In the genomic region with DNA sequence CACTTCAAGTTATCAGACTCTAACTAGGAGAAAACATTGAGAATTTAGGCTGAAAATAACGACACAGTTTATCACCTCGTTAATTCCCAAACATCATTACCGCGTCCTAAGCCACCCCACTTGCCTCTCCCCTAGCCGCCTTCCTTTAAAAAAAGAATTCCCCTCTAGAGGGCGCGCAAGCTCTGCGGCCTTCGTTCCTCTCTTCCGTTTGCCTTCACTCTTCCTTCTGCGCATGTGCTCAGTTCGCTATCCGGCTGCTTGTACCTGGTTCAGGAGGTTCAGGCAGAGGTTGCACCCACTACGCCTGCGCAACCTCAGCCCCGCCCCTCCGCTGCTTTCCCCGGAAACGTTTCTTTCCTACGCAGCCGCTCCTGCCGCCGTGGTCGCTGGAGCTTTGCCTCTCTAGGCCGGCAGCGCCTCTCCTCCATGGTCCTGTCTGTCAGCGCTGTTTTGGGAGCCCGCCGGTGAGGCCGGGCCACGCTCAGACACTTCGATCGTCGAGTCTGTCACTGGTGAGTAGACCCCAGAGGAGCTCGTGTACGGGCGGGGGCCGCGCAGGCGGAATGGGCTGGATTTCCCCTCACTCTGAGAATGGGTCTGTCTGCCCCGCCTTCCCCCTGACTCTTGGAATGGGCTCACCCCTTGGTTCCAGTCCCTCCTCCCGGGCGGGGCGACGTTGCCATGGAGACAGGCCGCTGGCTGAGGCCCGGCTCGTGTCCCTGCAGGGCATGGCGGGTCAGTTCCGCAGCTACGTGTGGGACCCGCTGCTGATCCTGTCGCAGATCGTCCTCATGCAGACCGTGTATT, we compare ENCODE assay signal across 1 cellular context.
TF ChIP-seq lines count a peak whose summit lies in the region.

A gene (plus strand): TSS at position 353 of the 807 bp plus-strand sequence. CDS start 376 bp downstream, at position 729.

TF ChIP-seq in HepG2, 621 proteins besides CTCF, POLR2A, EP300 and RAD21 (continued from another document and continues in another):
- TF ChIP-seq, protein P1, sequence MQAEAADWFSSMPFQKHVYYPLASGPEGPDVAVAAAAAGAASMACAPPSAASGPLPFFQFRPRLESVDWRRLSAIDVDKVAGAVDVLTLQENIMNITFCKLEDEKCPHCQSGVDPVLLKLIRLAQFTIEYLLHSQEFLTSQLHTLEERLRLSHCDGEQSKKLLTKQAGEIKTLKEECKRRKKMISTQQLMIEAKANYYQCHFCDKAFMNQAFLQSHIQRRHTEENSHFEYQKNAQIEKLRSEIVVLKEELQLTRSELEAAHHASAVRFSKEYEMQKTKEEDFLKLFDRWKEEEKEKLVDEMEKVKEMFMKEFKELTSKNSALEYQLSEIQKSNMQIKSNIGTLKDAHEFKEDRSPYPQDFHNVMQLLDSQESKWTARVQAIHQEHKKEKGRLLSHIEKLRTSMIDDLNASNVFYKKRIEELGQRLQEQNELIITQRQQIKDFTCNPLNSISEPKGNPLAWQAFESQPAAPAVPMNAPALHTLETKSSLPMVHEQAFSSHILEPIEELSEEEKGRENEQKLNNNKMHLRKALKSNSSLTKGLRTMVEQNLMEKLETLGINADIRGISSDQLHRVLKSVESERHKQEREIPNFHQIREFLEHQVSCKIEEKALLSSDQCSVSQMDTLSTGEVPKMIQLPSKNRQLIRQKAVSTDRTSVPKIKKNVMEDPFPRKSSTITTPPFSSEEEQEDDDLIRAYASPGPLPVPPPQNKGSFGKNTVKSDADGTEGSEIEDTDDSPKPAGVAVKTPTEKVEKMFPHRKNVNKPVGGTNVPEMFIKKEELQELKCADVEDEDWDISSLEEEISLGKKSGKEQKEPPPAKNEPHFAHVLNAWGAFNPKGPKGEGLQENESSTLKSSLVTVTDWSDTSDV (CRISPR knock-in tag; IDR thresholded peaks at IDR 0.05): peak; percentile 84
- TF ChIP-seq ZNF615 (CRISPR knock-in tag; IDR thresholded peaks at IDR 0.05; ENCODE audit: borderline replicate concordance) (no peak), ZNF678 (CRISPR knock-in tag; IDR thresholded peaks at IDR 0.05) (peak; percentile 63), SMARCC2 (IDR thresholded peaks at IDR 0.05) (no peak), ZNF530 (CRISPR knock-in tag; IDR thresholded peaks at IDR 0.05; ENCODE audit: low read depth) (no peak), ZNF136 (CRISPR knock-in tag; IDR thresholded peaks at IDR 0.05; ENCODE audit: low read depth) (peak; percentile 96), ZNF331 (CRISPR knock-in tag; IDR thresholded peaks at IDR 0.05) (peak; percentile 95), SSRP1 (CRISPR knock-in tag; IDR thresholded peaks at IDR 0.05) (peak; percentile 72; the same call in 1 of the 2 replicates), TAF15 (IDR thresholded peaks at IDR 0.05; ENCODE audit: low read depth, low read length, poor library complexity, severe bottlenecking) (peak; percentile 97), ZNF761 (CRISPR knock-in tag; conservative IDR thresholded peaks at IDR 0.05) (peak; percentile 98), KMT2A (CRISPR knock-in tag; IDR thresholded peaks at IDR 0.05) (peak; percentile 89), CHD2 (IDR thresholded peaks at IDR 0.05; ENCODE audit: low read depth, low read length) (peak; percentile 33; the same call in 1 of the 2 replicates), SMC3 (IDR thresholded peaks at IDR 0.05; ENCODE audit: low read length) (peak; percentile 94), ATF1 (CRISPR knock-in tag; IDR thresholded peaks at IDR 0.05) (no peak; the same call in none of the 2 replicates), ZNF674 (CRISPR knock-in tag; IDR thresholded peaks at IDR 0.05; ENCODE audit: low read depth) (no peak), ZNF232 (CRISPR knock-in tag; IDR thresholded peaks at IDR 0.05; ENCODE audit: borderline replicate concordance) (peak; percentile 77; the same call in 1 of the 2 replicates), RFXANK (CRISPR knock-in tag; IDR thresholded peaks at IDR 0.05) (peak; percentile 27; the same call in 1 of the 2 replicates), KDM4B (CRISPR knock-in tag; IDR thresholded peaks at IDR 0.05) (0 out of 2 replicates have a peak, but pooled peaks have one; percentile 95), ZKSCAN8 (CRISPR knock-in tag; IDR thresholded peaks at IDR 0.05; ENCODE audit: borderline replicate concordance) (peak; percentile 97), ISL2 (CRISPR knock-in tag; IDR thresholded peaks at IDR 0.05) (peak; percentile 78), ZNF367 (CRISPR knock-in tag; IDR thresholded peaks at IDR 0.05; ENCODE audit: borderline replicate concordance) (no peak; the same call in 1 of the 2 replicates), CHD4 (IDR thresholded peaks at IDR 0.05; ENCODE audit: borderline replicate concordance, low read length) (peak; percentile 81; the same call in 1 of the 2 replicates), ARNTL (CRISPR knock-in tag; IDR thresholded peaks at IDR 0.05) (peak; percentile 94), PHF8 (CRISPR knock-in tag; IDR thresholded peaks at IDR 0.05) (peak; percentile 100), ZNF790 (CRISPR knock-in tag; IDR thresholded peaks at IDR 0.05; ENCODE audit: borderline replicate concordance) (peak; percentile 61; the same call in 1 of the 2 replicates), SP4 (CRISPR knock-in tag; IDR thresholded peaks at IDR 0.05) (peak; percentile 99), ZKSCAN1 (IDR thresholded peaks at IDR 0.05; ENCODE audit: low read length) (no peak; the same call in 1 of the 2 replicates), JUN (CRISPR knock-in tag; IDR thresholded peaks at IDR 0.05) (peak; percentile 87), MIER3 (CRISPR knock-in tag; IDR thresholded peaks at IDR 0.05; ENCODE audit: borderline replicate concordance) (peak; percentile 96), FOSL2 (CRISPR knock-in tag; IDR thresholded peaks at IDR 0.05) (peak; percentile 73), MLLT10 (CRISPR knock-in tag; IDR thresholded peaks at IDR 0.05) (no peak), ZNF446 (CRISPR knock-in tag; IDR thresholded peaks at IDR 0.05) (no peak), PRPF4 (IDR thresholded peaks at IDR 0.05; ENCODE audit: low read depth, low read length, poor library complexity, severe bottlenecking) (no peak), NFYC (CRISPR knock-in tag; IDR thresholded peaks at IDR 0.05) (peak; percentile 48; the same call in 1 of the 2 replicates), ZNF430 (CRISPR knock-in tag; IDR thresholded peaks at IDR 0.05) (peak; percentile 86), AGO1 (IDR thresholded peaks at IDR 0.05; ENCODE audit: low read depth, low read length, poor library complexity, severe bottlenecking) (peak; percentile 86), KLF11 (CRISPR knock-in tag; IDR thresholded peaks at IDR 0.05) (peak; percentile 98), ZNF709 (CRISPR knock-in tag; IDR thresholded peaks at IDR 0.05) (peak; percentile 93), KDM5A (IDR thresholded peaks at IDR 0.05; ENCODE audit: borderline replicate concordance, low read length) (peak; percentile 91; the same call in 1 of the 2 replicates), HNRNPL (IDR thresholded peaks at IDR 0.05; ENCODE audit: low read depth, low read length) (peak; percentile 83), KLF12 (CRISPR knock-in tag; IDR thresholded peaks at IDR 0.05; ENCODE audit: borderline replicate concordance) (peak; percentile 29; the same call in 1 of the 2 replicates), HMG20A (CRISPR knock-in tag; IDR thresholded peaks at IDR 0.05; ENCODE audit: borderline replicate concordance) (no peak), XRCC5 (optimal IDR thresholded peaks at IDR 0.05; ENCODE audit: low read length) (peak; percentile 99), HNRNPUL1 (IDR thresholded peaks at IDR 0.05; ENCODE audit: low read depth, low read length) (no peak), JDP2 (CRISPR knock-in tag; IDR thresholded peaks at IDR 0.05; ENCODE audit: borderline replicate concordance) (no peak), MBNL3 (CRISPR knock-in tag; conservative IDR thresholded peaks at IDR 0.05) (no peak), XBP1 (CRISPR knock-in tag; IDR thresholded peaks at IDR 0.05) (peak; percentile 86; the same call in 1 of the 2 replicates), ZNF839 (CRISPR knock-in tag; IDR thresholded peaks at IDR 0.05; ENCODE audit: borderline replicate concordance) (peak; percentile 98), GATAD2A (CRISPR knock-in tag; IDR thresholded peaks at IDR 0.05) (peak; percentile 73), ZNF572 (CRISPR knock-in tag; IDR thresholded peaks at IDR 0.05) (peak; percentile 100), HES4 (CRISPR knock-in tag; IDR thresholded peaks at IDR 0.05; ENCODE audit: borderline replicate concordance) (peak; percentile 91), YEATS4 (CRISPR knock-in tag; IDR thresholded peaks at IDR 0.05; ENCODE audit: borderline replicate concordance) (peak; percentile 97)
- TF ChIP-seq, protein P2, sequence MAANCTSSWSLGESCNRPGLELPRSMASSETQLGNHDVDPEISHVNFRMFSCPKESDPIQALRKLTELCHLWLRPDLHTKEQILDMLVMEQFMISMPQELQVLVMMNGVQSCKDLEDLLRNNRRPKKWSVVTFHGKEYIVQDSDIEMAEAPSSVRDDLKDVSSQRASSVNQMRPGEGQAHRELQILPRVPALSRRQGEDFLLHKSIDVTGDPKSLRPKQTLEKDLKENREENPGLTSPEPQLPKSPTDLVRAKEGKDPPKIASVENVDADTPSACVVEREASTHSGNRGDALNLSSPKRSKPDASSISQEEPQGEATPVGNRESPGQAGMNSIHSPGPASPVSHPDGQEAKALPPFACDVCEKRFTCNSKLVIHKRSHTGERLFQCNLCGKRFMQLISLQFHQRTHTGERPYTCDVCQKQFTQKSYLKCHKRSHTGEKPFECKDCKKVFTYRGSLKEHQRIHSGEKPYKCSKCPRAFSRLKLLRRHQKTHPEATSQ (CRISPR knock-in tag; IDR thresholded peaks at IDR 0.05; ENCODE audit: borderline replicate concordance): peak; percentile 68; the same call in 1 of the 2 replicates
- TF ChIP-seq, protein P3, sequence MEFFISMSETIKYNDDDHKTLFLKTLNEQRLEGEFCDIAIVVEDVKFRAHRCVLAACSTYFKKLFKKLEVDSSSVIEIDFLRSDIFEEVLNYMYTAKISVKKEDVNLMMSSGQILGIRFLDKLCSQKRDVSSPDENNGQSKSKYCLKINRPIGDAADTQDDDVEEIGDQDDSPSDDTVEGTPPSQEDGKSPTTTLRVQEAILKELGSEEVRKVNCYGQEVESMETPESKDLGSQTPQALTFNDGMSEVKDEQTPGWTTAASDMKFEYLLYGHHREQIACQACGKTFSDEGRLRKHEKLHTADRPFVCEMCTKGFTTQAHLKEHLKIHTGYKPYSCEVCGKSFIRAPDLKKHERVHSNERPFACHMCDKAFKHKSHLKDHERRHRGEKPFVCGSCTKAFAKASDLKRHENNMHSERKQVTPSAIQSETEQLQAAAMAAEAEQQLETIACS (CRISPR knock-in tag; IDR thresholded peaks at IDR 0.05): peak; percentile 46; the same call in 1 of the 2 replicates
- TF ChIP-seq, protein P4, sequence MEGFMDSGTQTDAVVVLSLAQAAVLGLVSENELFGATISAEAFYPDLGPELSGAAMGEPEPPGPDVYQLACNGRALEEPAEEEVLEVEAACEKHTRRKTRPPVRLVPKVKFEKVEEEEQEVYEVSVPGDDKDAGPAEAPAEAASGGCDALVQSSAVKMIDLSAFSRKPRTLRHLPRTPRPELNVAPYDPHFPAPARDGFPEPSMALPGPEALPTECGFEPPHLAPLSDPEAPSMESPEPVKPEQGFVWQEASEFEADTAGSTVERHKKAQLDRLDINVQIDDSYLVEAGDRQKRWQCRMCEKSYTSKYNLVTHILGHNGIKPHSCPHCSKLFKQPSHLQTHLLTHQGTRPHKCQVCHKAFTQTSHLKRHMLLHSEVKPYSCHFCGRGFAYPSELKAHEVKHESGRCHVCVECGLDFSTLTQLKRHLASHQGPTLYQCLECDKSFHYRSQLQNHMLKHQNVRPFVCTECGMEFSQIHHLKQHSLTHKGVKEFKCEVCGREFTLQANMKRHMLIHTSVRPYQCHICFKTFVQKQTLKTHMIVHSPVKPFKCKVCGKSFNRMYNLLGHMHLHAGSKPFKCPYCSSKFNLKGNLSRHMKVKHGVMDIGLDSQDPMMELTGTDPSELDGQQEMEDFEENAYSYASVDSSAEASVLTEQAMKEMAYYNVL (CRISPR knock-in tag; IDR thresholded peaks at IDR 0.05; ENCODE audit: borderline replicate concordance): peak; percentile 88
- TF ChIP-seq, protein P5, sequence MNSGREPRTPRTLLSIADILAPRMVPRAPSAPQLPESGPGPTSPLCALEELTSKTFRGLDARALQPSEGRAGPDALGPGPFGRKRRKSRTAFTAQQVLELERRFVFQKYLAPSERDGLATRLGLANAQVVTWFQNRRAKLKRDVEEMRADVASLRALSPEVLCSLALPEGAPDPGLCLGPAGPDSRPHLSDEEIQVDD (CRISPR knock-in tag; IDR thresholded peaks at IDR 0.05; ENCODE audit: borderline replicate concordance): no peak
- TF ChIP-seq, protein P6, sequence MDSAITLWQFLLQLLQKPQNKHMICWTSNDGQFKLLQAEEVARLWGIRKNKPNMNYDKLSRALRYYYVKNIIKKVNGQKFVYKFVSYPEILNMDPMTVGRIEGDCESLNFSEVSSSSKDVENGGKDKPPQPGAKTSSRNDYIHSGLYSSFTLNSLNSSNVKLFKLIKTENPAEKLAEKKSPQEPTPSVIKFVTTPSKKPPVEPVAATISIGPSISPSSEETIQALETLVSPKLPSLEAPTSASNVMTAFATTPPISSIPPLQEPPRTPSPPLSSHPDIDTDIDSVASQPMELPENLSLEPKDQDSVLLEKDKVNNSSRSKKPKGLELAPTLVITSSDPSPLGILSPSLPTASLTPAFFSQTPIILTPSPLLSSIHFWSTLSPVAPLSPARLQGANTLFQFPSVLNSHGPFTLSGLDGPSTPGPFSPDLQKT (CRISPR knock-in tag; IDR thresholded peaks at IDR 0.05; ENCODE audit: borderline replicate concordance): no peak
- TF ChIP-seq, protein P7, sequence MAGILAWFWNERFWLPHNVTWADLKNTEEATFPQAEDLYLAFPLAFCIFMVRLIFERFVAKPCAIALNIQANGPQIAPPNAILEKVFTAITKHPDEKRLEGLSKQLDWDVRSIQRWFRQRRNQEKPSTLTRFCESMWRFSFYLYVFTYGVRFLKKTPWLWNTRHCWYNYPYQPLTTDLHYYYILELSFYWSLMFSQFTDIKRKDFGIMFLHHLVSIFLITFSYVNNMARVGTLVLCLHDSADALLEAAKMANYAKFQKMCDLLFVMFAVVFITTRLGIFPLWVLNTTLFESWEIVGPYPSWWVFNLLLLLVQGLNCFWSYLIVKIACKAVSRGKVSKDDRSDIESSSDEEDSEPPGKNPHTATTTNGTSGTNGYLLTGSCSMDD (CRISPR knock-in tag; IDR thresholded peaks at IDR 0.05): peak; percentile 91; the same call in 1 of the 2 replicates
- TF ChIP-seq, protein P8, sequence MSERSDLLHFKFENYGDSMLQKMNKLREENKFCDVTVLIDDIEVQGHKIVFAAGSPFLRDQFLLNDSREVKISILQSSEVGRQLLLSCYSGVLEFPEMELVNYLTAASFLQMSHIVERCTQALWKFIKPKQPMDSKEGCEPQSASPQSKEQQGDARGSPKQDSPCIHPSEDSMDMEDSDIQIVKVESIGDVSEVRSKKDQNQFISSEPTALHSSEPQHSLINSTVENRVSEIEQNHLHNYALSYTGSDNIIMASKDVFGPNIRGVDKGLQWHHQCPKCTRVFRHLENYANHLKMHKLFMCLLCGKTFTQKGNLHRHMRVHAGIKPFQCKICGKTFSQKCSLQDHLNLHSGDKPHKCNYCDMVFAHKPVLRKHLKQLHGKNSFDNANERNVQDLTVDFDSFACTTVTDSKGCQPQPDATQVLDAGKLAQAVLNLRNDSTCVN (CRISPR knock-in tag; IDR thresholded peaks at IDR 0.05; ENCODE audit: borderline replicate concordance): peak; percentile 89; the same call in 1 of the 2 replicates
